Comparison of ENCODE assay signal across 23 cellular contexts in genomic region chr4:122178961-122179360, GRCh38.
"Had no signal": no experiment of that assay in that cellular context is flagged by ENCODE, and none has a peak within 500 bp of the region (broad histone marks: within the 10 kb centered on the region; RNA-seq: fewer than 3 reads in every experiment).

No MANE protein-coding gene starts in this region.

- H3K9me3 ChIP-seq: colonic mucosa, esophagus muscularis mucosa, esophagus squamous epithelium, gastrocnemius medialis, gastroesophageal sphincter, heart left ventricle, heart right ventricle had no signal

- H3K4me1 ChIP-seq: colonic mucosa, esophagus muscularis mucosa, esophagus squamous epithelium, foreskin keratinocyte, gastrocnemius medialis, gastroesophageal sphincter, heart left ventricle had no signal

- H3K27ac ChIP-seq: colonic mucosa, coronary artery, dorsolateral prefrontal cortex, epithelial cell of prostate, esophagus muscularis mucosa, esophagus squamous epithelium, foreskin keratinocyte, gastrocnemius medialis, gastroesophageal sphincter, heart left ventricle, heart right ventricle had no signal

- H3K27me3 ChIP-seq: colonic mucosa, dorsolateral prefrontal cortex, esophagus muscularis mucosa, esophagus squamous epithelium, foreskin keratinocyte, gastrocnemius medialis, gastroesophageal sphincter, heart left ventricle, heart right ventricle had no signal

- H3K36me3 ChIP-seq: colonic mucosa had no signal

- DNase-seq: colonic mucosa; cortex of kidney; dermis blood vessel endothelial cell; dorsolateral prefrontal cortex; effector CD4-positive, alpha-beta T cell; effector CD8-positive, alpha-beta T cell; effector memory CD4-positive, alpha-beta T cell; effector memory CD8-positive, alpha-beta T cell; endodermal cell; erythroblast; esophagus squamous epithelium; foreskin fibroblast; foreskin keratinocyte; foreskin melanocyte; gastrocnemius medialis; glutamatergic neuron; head of caudate nucleus; heart left ventricle; heart right ventricle had no signal

- H3K4me3 ChIP-seq: colonic mucosa, coronary artery, dorsolateral prefrontal cortex, esophagus muscularis mucosa, esophagus squamous epithelium, gastrocnemius medialis, gastroesophageal sphincter, heart left ventricle, heart right ventricle had no signal
